ENCODE assay signal across 8 cellular contexts in the genomic region with DNA sequence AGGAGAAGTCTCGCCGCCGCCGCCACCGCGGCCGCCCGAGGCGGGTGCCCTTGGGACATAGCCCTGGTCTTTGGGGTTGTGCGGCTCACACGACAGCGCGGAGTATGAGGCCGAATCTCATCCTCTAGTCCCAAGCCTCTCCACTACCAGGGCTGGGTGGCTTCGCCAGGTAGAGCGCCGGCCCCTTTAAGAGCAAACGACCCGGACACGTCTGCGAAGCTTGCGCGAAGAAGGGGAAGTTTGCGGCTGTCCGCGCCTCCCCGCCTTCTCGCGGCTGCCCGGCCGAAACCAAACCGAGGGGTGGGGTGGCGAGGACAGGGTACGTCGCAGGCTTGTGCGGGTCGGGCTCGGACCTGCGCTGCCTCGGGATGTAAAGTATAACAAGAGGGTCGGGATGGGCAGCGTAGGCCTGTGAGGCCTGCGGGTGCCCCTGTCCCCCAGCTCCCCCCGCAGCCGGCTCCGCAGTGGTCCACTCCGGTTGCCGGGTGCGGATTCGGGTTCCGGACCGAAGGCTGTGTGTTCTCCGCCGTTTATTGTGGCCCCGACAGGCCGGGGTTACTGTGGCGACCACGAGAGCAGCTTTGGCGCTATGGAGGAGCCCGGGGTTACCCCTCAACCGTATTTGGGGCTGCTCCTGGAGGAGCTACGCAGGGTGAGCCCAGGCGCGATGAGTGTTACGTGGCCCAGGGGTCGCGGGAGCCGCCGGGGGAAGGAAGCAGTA.
DNase-seq lines count a peak whose midpoint lies in the region; ATAC-seq and TF ChIP-seq lines count a peak whose summit lies in the region.

No MANE protein-coding gene starts in this region.

- TF ChIP-seq POLR2A in GM18951 (IDR thresholded peaks at IDR 0.05; ENCODE audit: extremely low read depth, insufficient read depth, insufficient read length) = peak; percentile 75

- peak; percentile 81 for ATAC-seq in HG03159 (IDR thresholded peaks at IDR 0.05; ENCODE audit: unreplicated experiment)

- peak overlapping the region; percentile 96 for H3K27ac ChIP-seq in cingulate gyrus (ENCODE audit: low read depth, low read length)

- in situ Hi-C loops in GM18951 (cut with MboI; ENCODE audit: low sequenced_read_pairs, unreplicated experiment) = no loop called here

- DNase-seq in Ammon's horn (ENCODE audit: low spot score) (peak; percentile 86), NCI-H510A (lab: John Stamatoyannopoulos, UW) (peak; percentile 73), left kidney (ENCODE audit: low read depth, low spot score) (peak; percentile 96)
- peak; percentile 68 to 74 for DNase-seq in activated CD4-positive, alpha-beta T cell treated with anti-CD3 and anti-CD28 coated beads for 4 hours
- DNase-seq in stimulated activated CD4-positive, alpha-beta T cell treated with anti-CD3 and anti-CD28 coated beads, Interleukin-2, amount 100 ng/mL, for 24 hours = peak; percentile 73 to 75

Comparison
In these comparisons a context has a peak if more than half of its experiments do, and no peak if none do; other contexts are left out.
1. Peak in every context shown above with its lines: DNase-seq, ATAC-seq and H3K27ac ChIP-seq.